In genomic region chr2:72361516-72361915, GRCh38 we compare ENCODE assay signal across 21 cellular contexts.
A peak's percentile ranks its signal among the peaks of the same experiment; 100 is the strongest.
DNase-seq lines count a peak whose midpoint lies in the region; TF ChIP-seq lines count a peak whose summit lies in the region.
"Had no signal": no experiment of that assay in that cellular context is flagged by ENCODE, and none has a peak within 500 bp of the region (broad histone marks: within the 10 kb centered on the region; RNA-seq: fewer than 3 reads in every experiment).

No MANE protein-coding gene starts in this region.

- no peaks in the 10 kb centered on the region for H3K27me3 ChIP-seq in PC-9 (ENCODE audit: insufficient read depth, low read depth)
- H3K27me3 ChIP-seq in ovary: no peaks in the 10 kb centered on the region
- H3K27me3 ChIP-seq: BLaER1 had no signal

- POLR2A ChIA-PET in PC-9 (lab: Charles Lee; ENCODE audit: unreplicated experiment): no interaction called here

- intact Hi-C loops in PC-9 (cut with micrococcal nuclease; ENCODE audit: unreplicated experiment) (loop anchor here (10.0 kb wide), 1 partner anchor 213 kb away; no protein-coding TSS in a partner anchor), ovary (cut with DNase I) (no loop called here)

- TF ChIP-seq EP300 in ovary (IDR thresholded peaks at IDR 0.05): no peak

- H3K9me3 ChIP-seq in PC-9 (ENCODE audit: insufficient read depth, low read depth) (no peaks in the 10 kb centered on the region), ovary (no peaks in the 10 kb centered on the region)
- H3K9me3 ChIP-seq: BLaER1, Caco-2 had no signal

- H3K4me3 ChIP-seq in epithelial cell of proximal tubule (ENCODE audit: low read depth, low read length) (no peak overlapping the region), PC-9 (no peak overlapping the region), ovary (no peak overlapping the region)
- H3K4me3 ChIP-seq: BLaER1, GM12878, GM23248 had no signal

- no peak for TF ChIP-seq POLR2A in ovary (IDR thresholded peaks at IDR 0.05)

- TF ChIP-seq CTCF in epithelial cell of proximal tubule (conservative IDR thresholded peaks at IDR 0.05; ENCODE audit: low read depth, low read length) (no peak), PC-9 (conservative IDR thresholded peaks at IDR 0.05) (no peak), ovary (IDR thresholded peaks at IDR 0.05) (no peak)

- in situ Hi-C loops in Caki2 (cut with HindIII; ENCODE audit: low pct_unique_long_range_greater_than_20kb, low sequenced_read_pairs): no loop called here

- 90 to 98% (median 97%) methylated on average over 2 of the region's 2 CpGs for WGBS in ovary, 3 donors

- H3K9me2 ChIP-seq in PC-9 (ENCODE audit: insufficient read depth): no peaks in the 10 kb centered on the region

- CTCF ChIA-PET in PC-9 (lab: Charles Lee): no interaction called here

- peak; percentile 14 for DNase-seq in Caki2 (ENCODE audit: low read depth)
- DNase-seq in epithelial cell of proximal tubule (ENCODE audit: low read depth): peak; percentile 10
- peak; percentile 78 for DNase-seq in kidney tubule cell (ENCODE audit: low spot score)
- peak; percentile 59 for DNase-seq in renal cortical epithelial cell (ENCODE audit: low read depth)
- no peak for DNase-seq in activated T-cell treated with anti-CD3 and anti-CD28 coated beads, Interleukin-2, amount 50 U/mL, for 48 hours
- no peak for DNase-seq in PC-9
- DNase-seq in ovary: no peak
- DNase-seq: Caco-2; CD4-positive, CD25-positive, alpha-beta regulatory T cell; CD8-positive, alpha-beta T cell; DMS 273 treated with DMSO at 0.1 percent for 48 hours; DMS79; EL; GDM1; GM23248; H7; HCEC 1CT had no signal

- no peaks in the 10 kb centered on the region for H3K79me2 ChIP-seq in PC-9 (ENCODE audit: low read depth)

- 0 out of 2 replicates have a peak, but pooled peaks cover 3% of the 10 kb centered on the region for H3F3A ChIP-seq in PC-9 (ENCODE audit: insufficient read depth, low read depth)

- BruUV-seq in PC-9 (replicated peaks; lab: Mats Ljungman, UMichigan): no TSS peak

- H4K20me1 ChIP-seq in PC-9 (ENCODE audit: insufficient read depth): no peaks in the 10 kb centered on the region
- H4K20me1 ChIP-seq: BLaER1 had no signal

- no peak overlapping the region for H3K4me2 ChIP-seq in PC-9
- H3K4me2 ChIP-seq: BLaER1 had no signal

- no peak overlapping the region for H3K27ac ChIP-seq in PC-9
- no peak overlapping the region for H3K27ac ChIP-seq in ovary
- H3K27ac ChIP-seq: 22Rv1, BLaER1, C4-2B, GM23248 had no signal

- no peaks in the 10 kb centered on the region for H3K36me3 ChIP-seq in PC-9 (ENCODE audit: low read depth)
- H3K36me3 ChIP-seq in ovary: no peaks in the 10 kb centered on the region
- H3K36me3 ChIP-seq: BLaER1 had no signal

- H3K4me1 ChIP-seq in PC-9 (replicated peaks; ENCODE audit: insufficient read depth) (no peaks in the 10 kb centered on the region), ovary (ENCODE audit: insufficient read depth) (no peaks in the 10 kb centered on the region)
- H3K4me1 ChIP-seq: BLaER1, Caco-2 had no signal

- H2AFZ ChIP-seq in PC-9: no peak overlapping the region
- H2AFZ ChIP-seq: GM23248 had no signal

Comparison
In these comparisons a context has a peak if more than half of its experiments do, and no peak if none do; other contexts are left out.
1. DNase-seq: peak in Caki2 (single experiment), epithelial cell of proximal tubule (single experiment), kidney tubule cell (single experiment) and renal cortical epithelial cell (single experiment); none in activated T-cell treated with anti-CD3 and anti-CD28 coated beads, Interleukin-2, amount 50 U/mL, for 48 hours (0 of 2), PC-9 (0 of 2) and ovary (0 of 5).